9 cellular contexts compared by ENCODE assay signal in genomic region chr5:113612060-113612496, GRCh38.
DNase-seq lines count a peak whose midpoint lies in the region; ATAC-seq and TF ChIP-seq lines count a peak whose summit lies in the region.
"Had no signal": no experiment of that assay in that cellular context is flagged by ENCODE, and none has a peak within 500 bp of the region (broad histone marks: within the 10 kb centered on the region; RNA-seq: fewer than 3 reads in every experiment).

No MANE protein-coding gene starts in this region.

- DNase-seq in ELR (ENCODE audit: low read depth) (peak; percentile 60), SHP77 (lab: John Stamatoyannopoulos, UW) (peak; percentile 2 to 3), esophagus muscularis mucosa (ENCODE audit: extremely low spot score) (no peak)
- no peak for DNase-seq in activated effector memory CD4-positive, alpha-beta T cell treated with Interleukin-2 at 50 U/mL for 16 hours
- DNase-seq: activated T-cell treated with anti-CD3 and anti-CD28 coated beads, Interleukin-2, amount 50 U/mL, for 4 hours had no signal

- H3K4me1 ChIP-seq in esophagus muscularis mucosa (peaks cover 0 to 4% (median 0%) of the 10 kb centered on the region in 4 donors), neutrophil (ENCODE audit: control insufficient read depth in 1 of 2, insufficient read depth in 1 of 2, low read depth in 1 of 2, low read length in 1 of 2) (no peaks in the 10 kb centered on the region)

- WGBS in esophagus muscularis mucosa, result 2% methylated on average over 4 of the region's 4 CpGs

- TF ChIP-seq EP300 in esophagus muscularis mucosa (IDR thresholded peaks at IDR 0.05), result no peak

- no peaks in the 10 kb centered on the region for H3K36me3 ChIP-seq in esophagus muscularis mucosa
- no peaks in the 10 kb centered on the region for H3K36me3 ChIP-seq in neutrophil

- no peak for TF ChIP-seq POLR2A in esophagus muscularis mucosa (IDR thresholded peaks at IDR 0.05; ENCODE audit: low read depth)

- TF ChIP-seq CTCF in esophagus muscularis mucosa (IDR thresholded peaks at IDR 0.05), result peak; percentile 61 to 71 (median 69)
- TF ChIP-seq CTCF in neutrophil (IDR thresholded peaks at IDR 0.05), result peak; percentile 34

- H3K9me3 ChIP-seq in esophagus muscularis mucosa (no peaks in the 10 kb centered on the region), neutrophil (no peaks in the 10 kb centered on the region)

- H3K4me3 ChIP-seq in esophagus muscularis mucosa, result no peak overlapping the region
- H3K4me3 ChIP-seq in neutrophil (ENCODE audit: low read depth in 1 of 2, low read length in 1 of 2), result no peak overlapping the region

- H3K27ac ChIP-seq in esophagus muscularis mucosa (replicated peaks in 1 of 4), result no peak overlapping the region
- no peak overlapping the region for H3K27ac ChIP-seq in neutrophil

- H3K27me3 ChIP-seq in esophagus muscularis mucosa (peaks cover 0 to 13% (median 0%) of the 10 kb centered on the region in 4 donors), neutrophil (peaks cover 23% of the 10 kb centered on the region)

- intact Hi-C loops in esophagus muscularis mucosa (cut with DNase I), result loop anchor here (5.0 to 10.0 kb wide), 2 partner anchors 835 to 1633 kb away; no protein-coding TSS in a partner anchor

- ATAC-seq in GM19452 (IDR thresholded peaks at IDR 0.05; ENCODE audit: unreplicated experiment) (peak; percentile 86), HG03469 (IDR thresholded peaks at IDR 0.05; ENCODE audit: unreplicated experiment) (peak; percentile 85), HG02571 (IDR thresholded peaks at IDR 0.05; ENCODE audit: unreplicated experiment) (no peak)

Comparison
In these comparisons a context has a peak if more than half of its experiments do, and no peak if none do; other contexts are left out.
1. DNase-seq: peak in ELR (single experiment) and SHP77 (2 of 2); none in esophagus muscularis mucosa (single experiment) and activated effector memory CD4-positive, alpha-beta T cell treated with Interleukin-2 at 50 U/mL for 16 hours (single experiment).